In genomic region chr6:45377555-45378323, GRCh38 we compare ENCODE assay signal across 1 cellular context.
A peak's percentile ranks its signal among the peaks of the same experiment; 100 is the strongest.
TF ChIP-seq lines count a peak whose summit lies in the region.

Gene SUPT3H (minus strand): TSS chr6:45377934.

TF ChIP-seq in K562, 482 proteins besides CTCF, POLR2A, EP300 and RAD21 (continued from another document and continues in another):
- TF ChIP-seq MGA (IDR thresholded peaks at IDR 0.05) (peak; percentile 74), GABPB1 (CRISPR knock-in tag; IDR thresholded peaks at IDR 0.05) (peak; percentile 90), ZSCAN29 (IDR thresholded peaks at IDR 0.05) (peak; percentile 81), ZNF589 (CRISPR knock-in tag; IDR thresholded peaks at IDR 0.05; ENCODE audit: low read depth) (peak; percentile 87), ZNF511 (CRISPR knock-in tag; IDR thresholded peaks at IDR 0.05) (peak; percentile 81; the same call in 1 of the 2 replicates), MXD1 (CRISPR knock-in tag; IDR thresholded peaks at IDR 0.05; ENCODE audit: borderline replicate concordance, poor library complexity, severe bottlenecking) (peak; percentile 14), ZKSCAN1 (IDR thresholded peaks at IDR 0.05; ENCODE audit: low read depth, low read length) (peak; percentile 71; the same call in 1 of the 2 replicates), TBP (optimal IDR thresholded peaks at IDR 0.05; ENCODE audit: low read depth, low read length) (peak; percentile 97), ZNF431 (CRISPR knock-in tag; IDR thresholded peaks at IDR 0.05) (0 out of 2 replicates have a peak, but pooled peaks have one; percentile 4), BRD4 (IDR thresholded peaks at IDR 0.05) (peak; percentile 96), KAT7 (CRISPR knock-in tag; IDR thresholded peaks at IDR 0.05; ENCODE audit: borderline replicate concordance) (no peak; the same call in 1 of the 2 replicates), FOXJ3 (CRISPR knock-in tag; IDR thresholded peaks at IDR 0.05) (no peak), ESRRA (IDR thresholded peaks at IDR 0.05; ENCODE audit: borderline replicate concordance, low read depth) (peak; percentile 22; the same call in 1 of the 2 replicates), PHF21A (IDR thresholded peaks at IDR 0.05; ENCODE audit: borderline replicate concordance, low read depth) (peak; percentile 91; the same call in 1 of the 2 replicates), MYC (IDR thresholded peaks at IDR 0.05; ENCODE audit: low read depth, low read length) (peak; percentile 98), MYC (CRISPR knock-in tag; IDR thresholded peaks at IDR 0.05; ENCODE audit: borderline replicate concordance, low read depth) (no peak), SAFB (IDR thresholded peaks at IDR 0.05; ENCODE audit: borderline replicate concordance, low read depth, low read length) (peak; percentile 84), ZNF408 (CRISPR knock-in tag; IDR thresholded peaks at IDR 0.05; ENCODE audit: low read depth) (no peak), EGR1 (conservative IDR thresholded peaks at IDR 0.05) (peak; percentile 93), TCF7 (IDR thresholded peaks at IDR 0.05; ENCODE audit: borderline replicate concordance) (0 out of 2 replicates have a peak, but pooled peaks have one; percentile 59), PRMT5 (CRISPR knock-in tag; IDR thresholded peaks at IDR 0.05) (no peak), LEF1 (IDR thresholded peaks at IDR 0.05) (peak; percentile 46), ZNF57 (CRISPR knock-in tag; IDR thresholded peaks at IDR 0.05) (0 out of 2 replicates have a peak, but pooled peaks have one; percentile 73), ETV1 (tag; conservative IDR thresholded peaks at IDR 0.05; ENCODE audit: low read depth) (peak; percentile 45; the same call in 1 of the 2 replicates), USF1 (CRISPR knock-in tag; IDR thresholded peaks at IDR 0.05) (no peak), CREB3 (tag; conservative IDR thresholded peaks at IDR 0.05; ENCODE audit: low read depth) (0 out of 2 replicates have a peak, but pooled peaks have one; percentile 40), ZNF609 (CRISPR knock-in tag; IDR thresholded peaks at IDR 0.05; ENCODE audit: borderline replicate concordance) (peak; percentile 63; the same call in 1 of the 2 replicates), ARID2 (IDR thresholded peaks at IDR 0.05) (no peak), ZNF76 (CRISPR knock-in tag; IDR thresholded peaks at IDR 0.05; ENCODE audit: borderline replicate concordance) (no peak), ZNF263 (CRISPR knock-in tag; IDR thresholded peaks at IDR 0.05; ENCODE audit: borderline replicate concordance) (0 out of 2 replicates have a peak, but pooled peaks have one; percentile 8), HNRNPL (IDR thresholded peaks at IDR 0.05; ENCODE audit: low read depth, low read length) (0 out of 2 replicates have a peak, but pooled peaks have one; percentile 53), FOXJ2 (tag; IDR thresholded peaks at IDR 0.05) (peak; percentile 44; the same call in 1 of the 2 replicates), CBX2 (IDR thresholded peaks at IDR 0.05; ENCODE audit: insufficient read depth, low read length, poor library complexity, severe bottlenecking) (no peak), ZFP36 (IDR thresholded peaks at IDR 0.05; ENCODE audit: low read depth, low read length, partially characterized antibody) (peak; percentile 14), GATAD2A (IDR thresholded peaks at IDR 0.05) (peak; percentile 43; the same call in 1 of the 2 replicates), ZFP30 (CRISPR knock-in tag; IDR thresholded peaks at IDR 0.05; ENCODE audit: borderline replicate concordance) (no peak), NFE2 (IDR thresholded peaks at IDR 0.05; ENCODE audit: low read depth) (no peak; the same call in 1 of the 2 replicates), DPF2 (IDR thresholded peaks at IDR 0.05) (peak; percentile 65; the same call in 1 of the 2 replicates), SMAD1 (IDR thresholded peaks at IDR 0.05; ENCODE audit: low read depth, low read length, partially characterized antibody) (peak; percentile 62), STAT5A (IDR thresholded peaks at IDR 0.05; ENCODE audit: borderline replicate concordance, low read length) (peak; percentile 38; the same call in 1 of the 2 replicates), ZBTB26 (CRISPR knock-in tag; IDR thresholded peaks at IDR 0.05) (peak; percentile 91; the same call in 1 of the 2 replicates)
